8 cellular contexts compared by ENCODE assay signal in the genomic region with DNA sequence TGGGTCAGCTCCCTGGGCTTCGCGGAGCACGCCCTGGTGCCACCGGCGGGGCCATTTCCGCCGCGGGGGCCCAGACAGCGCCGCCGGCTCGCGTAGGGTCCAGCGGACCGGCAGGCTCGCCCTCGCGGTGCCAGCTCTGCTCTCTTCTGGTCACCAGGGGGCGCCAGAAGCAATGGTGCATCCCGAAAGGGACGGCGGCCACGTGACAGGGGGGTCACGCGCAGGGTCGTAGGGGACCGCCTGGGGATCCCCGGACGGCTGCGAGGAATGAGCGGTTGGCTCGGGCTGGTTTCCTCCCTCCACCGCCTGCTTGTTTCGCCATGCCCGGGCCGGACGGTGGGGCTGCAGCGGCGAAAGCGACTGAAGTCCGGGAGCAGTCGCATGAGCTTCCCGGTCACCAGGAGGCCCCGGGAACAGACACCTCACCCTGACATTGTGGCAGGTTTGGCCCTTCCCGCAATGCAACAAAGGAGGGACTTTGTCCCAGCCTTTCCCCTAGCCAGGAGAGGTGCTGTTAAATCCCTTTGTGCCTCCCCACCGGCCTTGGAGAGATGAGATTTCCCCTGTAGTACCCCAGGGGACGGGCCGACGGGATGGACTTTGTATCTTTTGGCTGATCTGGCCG. TPM values are rescaled to one million over a fixed set of nuclear protein-coding genes. Genes with fewer than 3 reads are reported as not detected.
A peak's percentile ranks its signal among the peaks of the same experiment; 100 is the strongest.
DNase-seq lines count a peak whose midpoint lies in the region; ATAC-seq and TF ChIP-seq lines count a peak whose summit lies in the region.

No MANE protein-coding gene starts in this region.

- peak overlapping the region in 3 of 5 donors; percentile 12 to 78 (median 59) for H3K27ac ChIP-seq in adrenal gland
- peak overlapping the region in 1 of 4 donors; percentile 58 for H3K27ac ChIP-seq in upper lobe of left lung

- ATAC-seq in left ventricle myocardium superior (peak; percentile 98), upper lobe of left lung (ENCODE audit: low FRiP score in 2 of 2) (peak; percentile 89 to 96)

- no peaks in the 10 kb centered on the region for H3K9me3 ChIP-seq in adrenal gland (replicated peaks in 1 of 3)
- H3K9me3 ChIP-seq in upper lobe of left lung: no peaks in the 10 kb centered on the region

- peak; percentile 74 for DNase-seq in DMS 273 (lab: John Stamatoyannopoulos, UW; ENCODE audit: unreplicated experiment)
- DNase-seq in DMS 273 treated with DMSO at 0.1 percent for 48 hours (lab: John Stamatoyannopoulos, UW): no peak
- peak in 58 of 76 experiments; percentile 0 to 67 (median 20) for DNase-seq in HUDEP-2 (lab: John Stamatoyannopoulos, UW; ENCODE audit: unreplicated experiment in 76 of 76)
- DNase-seq in SW480 (ENCODE audit: low spot score): peak; percentile 66
- peak; percentile 85 to 91 (median 89) for DNase-seq in adrenal gland
- DNase-seq in left ventricle myocardium superior: peak; percentile 88
- peak; percentile 68 to 97 (median 85) for DNase-seq in posterior cingulate gyrus
- peak; percentile 85 to 92 for DNase-seq in upper lobe of left lung

- no peaks in the 10 kb centered on the region for H3K4me1 ChIP-seq in adrenal gland (replicated peaks in 1 of 2)
- no peaks in the 10 kb centered on the region for H3K4me1 ChIP-seq in upper lobe of left lung

- H3K36me3 ChIP-seq in adrenal gland (replicated peaks in 1 of 2) (no peaks in the 10 kb centered on the region), upper lobe of left lung (no peaks in the 10 kb centered on the region)

- no peak for TF ChIP-seq EP300 in upper lobe of left lung (IDR thresholded peaks at IDR 0.05)

- intact Hi-C loops in adrenal gland (cut with DNase I): no loop called here
- intact Hi-C loops in left ventricle myocardium superior (cut with micrococcal nuclease): no loop called here
- intact Hi-C loops in posterior cingulate gyrus (cut with DNase I): loop anchor here (2.0 kb wide), 1 partner anchor 227 kb away; no protein-coding TSS in a partner anchor

- H3K4me3 ChIP-seq in adrenal gland (peak overlapping the region in 2 of 4 donors; percentile 29 to 59), upper lobe of left lung (peak overlapping the region in 3 of 4 donors; percentile 34 to 51 (median 48))

- TF ChIP-seq CTCF in adrenal gland (IDR thresholded peaks at IDR 0.05): peak; percentile 49 to 78 (median 68)
- peak; percentile 64 to 90 (median 88) for TF ChIP-seq CTCF in upper lobe of left lung (IDR thresholded peaks at IDR 0.05)

- peaks cover 3% of the 10 kb centered on the region for H3K27me3 ChIP-seq in adrenal gland
- H3K27me3 ChIP-seq in upper lobe of left lung: no peaks in the 10 kb centered on the region

- TF ChIP-seq POLR2A in adrenal gland (IDR thresholded peaks at IDR 0.05) (peak in 1 of 2 donors; percentile 27), upper lobe of left lung (IDR thresholded peaks at IDR 0.05) (no peak)

- 4 to 39% (median 19%) methylated on average over 5 to 50 of the region's 50 CpGs for WGBS in adrenal gland, 4 donors
- WGBS in upper lobe of left lung, 2 donors: 6 to 55% methylated on average over 3 to 50 of the region's 50 CpGs

RNA-seq across cellular contexts. Expression of gene ZCCHC12, which starts 15.8 kb away (rescaled TPM):
- total RNA-seq in adrenal gland: 1 to 10 TPM in 5 of 8 donors, under 1 TPM in 2, not detected in 1; 0.54 to 5.1 (median 1.6) TPM
- 1 to 10 TPM in 2 of 3 donors, under 1 TPM in 1; 0.77 to 10.0 (median 1.8) TPM for polyA plus RNA-seq in adrenal gland
- not detected for total RNA-seq in left ventricle myocardium superior
- 1 to 10 TPM in 2 of 6 donors, under 1 TPM in 1, not detected in 3; 0.46 to 3.6 (median 1.1) TPM for total RNA-seq in upper lobe of left lung
